ENCODE assay signal across 8 cellular contexts in the genomic region with DNA sequence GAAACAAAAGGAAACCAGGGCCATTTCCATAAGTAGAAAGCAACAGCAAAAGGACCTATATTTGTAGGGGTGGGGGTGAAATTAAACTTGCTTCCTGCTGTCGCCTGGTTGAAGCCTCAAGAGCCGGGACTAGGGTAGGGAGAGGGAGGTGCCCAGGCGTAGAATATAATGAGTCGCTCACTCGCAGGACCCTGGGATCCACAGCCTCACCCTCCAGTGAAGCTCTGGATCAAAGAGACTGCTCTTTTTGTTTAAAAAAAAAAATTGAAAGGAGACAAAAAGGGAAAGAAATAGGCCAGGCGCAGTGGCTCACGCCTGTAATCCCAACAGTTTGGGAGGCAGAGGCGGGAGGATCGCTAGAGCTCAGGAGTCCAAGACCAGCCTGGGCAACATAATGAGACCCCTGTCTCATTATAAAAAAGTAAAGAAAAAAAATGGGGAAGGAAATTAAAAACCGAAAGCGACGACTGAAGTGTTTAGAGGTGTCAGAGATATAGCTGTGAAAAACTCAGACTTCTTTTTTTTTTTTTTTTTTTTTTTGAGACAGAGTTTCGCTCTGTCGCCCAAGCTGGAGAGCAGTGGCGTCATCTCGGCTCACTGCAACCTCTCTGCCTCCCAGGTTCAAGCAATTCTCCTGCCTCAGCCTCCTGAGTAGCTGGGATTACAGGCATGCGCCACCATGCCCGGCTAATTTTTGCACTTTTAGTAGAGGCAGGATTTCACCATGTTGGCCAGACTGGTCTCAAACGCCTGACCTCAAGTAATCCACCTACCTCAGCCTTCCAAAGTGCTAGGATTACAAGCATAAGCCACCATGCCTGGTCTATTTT. TPM values are rescaled to one million over a fixed set of nuclear protein-coding genes. Genes with fewer than 3 reads are reported as not detected.
DNase-seq lines count a peak whose midpoint lies in the region; ATAC-seq and TF ChIP-seq lines count a peak whose summit lies in the region.

No MANE protein-coding gene starts in this region.

- intact Hi-C loops in mammary epithelial cell (cut with micrococcal nuclease) (no loop called here), gastrocnemius medialis (cut with DNase I; ENCODE audit: low total_unique reads) (no loop called here), posterior vena cava (cut with DNase I) (no loop called here)

- H3K27me3 ChIP-seq in mammary epithelial cell (ENCODE audit: insufficient read depth, low read length) = no peaks in the 10 kb centered on the region
- H3K27me3 ChIP-seq in gastrocnemius medialis = no peaks in the 10 kb centered on the region

- CTCF ChIA-PET in mammary epithelial cell (lab: Charles Lee; ENCODE audit: low non-redundant PET) = no interaction called here

- no peaks in the 10 kb centered on the region for H4K20me1 ChIP-seq in mammary epithelial cell (ENCODE audit: insufficient read depth, low read length)

- H3K4me2 ChIP-seq in mammary epithelial cell (ENCODE audit: insufficient read depth, low read depth, low read length) = no peak overlapping the region

- H3K4me3 ChIP-seq in GM12864 (ENCODE audit: low read depth, low read length) (peak overlapping the region; percentile 43), SK-N-MC (no peak overlapping the region), mammary epithelial cell (replicated peaks in 1 of 3; ENCODE audit: insufficient read depth in 1 of 3, low read depth in 2 of 3, low read length in 3 of 3) (no peak overlapping the region), gastrocnemius medialis (peak overlapping the region in 1 of 4 donors; percentile 2)

- peak overlapping the region; percentile 32 for H2AFZ ChIP-seq in mammary epithelial cell (ENCODE audit: low read depth, low read length)

- TF ChIP-seq CTCF in GM12864 (IDR thresholded peaks at IDR 0.05; ENCODE audit: low read depth, low read length, missing control alignments) = no peak
- TF ChIP-seq CTCF in mammary epithelial cell (conservative IDR thresholded peaks at IDR 0.05 in 1 of 2, IDR thresholded peaks at IDR 0.05 in 1 of 2; ENCODE audit: extremely low read depth in 1 of 2, insufficient read depth in 1 of 2, low read depth in 1 of 2, low read length in 2 of 2) = no peak
- TF ChIP-seq CTCF in gastrocnemius medialis (IDR thresholded peaks at IDR 0.05 in 4 of 5, conservative IDR thresholded peaks at IDR 0.05 in 1 of 5) = no peak

- in situ Hi-C loops in mammary epithelial cell (cut with MboI; ENCODE audit: low sequenced_read_pairs in 2 of 2) (no loop called here), gastrocnemius medialis (cut with MboI; ENCODE audit: low sequenced_read_pairs in 4 of 4) (loop anchor here in 1 of 4 donors (25.0 kb wide), 1 partner anchor 483 kb away; a partner anchor contains a TSS)

- H3K9ac ChIP-seq in SK-N-MC (ENCODE audit: insufficient read length) (peak overlapping the region; percentile 62), mammary epithelial cell (ENCODE audit: insufficient read depth, low read length) (no peak overlapping the region)

- no peak for DNase-seq in GM12864 (ENCODE audit: low read depth)
- DNase-seq in SK-N-MC (ENCODE audit: low read depth, low spot score) = no peak
- DNase-seq in mammary epithelial cell = no peak
- DNase-seq in gastrocnemius medialis = no peak
- DNase-seq in middle frontal gyrus (ENCODE audit: extremely low spot score, low spot score) = no peak
- DNase-seq in occipital lobe (lab: John Stamatoyannopoulos, UW) = no peak
- no peak for DNase-seq in posterior vena cava (ENCODE audit: low spot score)

- dilution Hi-C loops in mammary epithelial cell (cut with HindIII; ENCODE audit: low sequenced_read_pairs) = no loop called here

- no TSS peak for BruUV-seq in mammary epithelial cell (replicated peaks; lab: Mats Ljungman, UMichigan)

- ATAC-seq in gastrocnemius medialis (no peak), HG03342 (IDR thresholded peaks at IDR 0.05; ENCODE audit: unreplicated experiment) (no peak)

- no peak overlapping the region for H3K27ac ChIP-seq in SK-N-MC
- no peak overlapping the region for H3K27ac ChIP-seq in mammary epithelial cell (ENCODE audit: insufficient read depth, low read depth, low read length)
- peak overlapping the region; percentile 22 to 63 (median 43) for H3K27ac ChIP-seq in gastrocnemius medialis

- H3K9me3 ChIP-seq in SK-N-MC (ENCODE audit: low read depth, low read length) (no peaks in the 10 kb centered on the region), mammary epithelial cell (replicated peaks; ENCODE audit: insufficient read depth, low read length) (no peaks in the 10 kb centered on the region), gastrocnemius medialis (no peaks in the 10 kb centered on the region)

- no peaks in the 10 kb centered on the region for H3K4me1 ChIP-seq in mammary epithelial cell (ENCODE audit: insufficient read depth, low read length)
- H3K4me1 ChIP-seq in gastrocnemius medialis = peaks cover 3 to 7% of the 10 kb centered on the region in 2 donors

- H3K36me3 ChIP-seq in SK-N-MC (ENCODE audit: insufficient read depth, low read length) (no peaks in the 10 kb centered on the region), mammary epithelial cell (ENCODE audit: insufficient read depth, low read length) (no peaks in the 10 kb centered on the region), gastrocnemius medialis (no peaks in the 10 kb centered on the region)

- TF ChIP-seq POLR2A in gastrocnemius medialis (IDR thresholded peaks at IDR 0.05) = no peak

- 80% methylated on average over 16 of the region's 19 CpGs for WGBS in mammary epithelial cell (ENCODE audit: low coverage, missing lambda C conversion rate)

- no peaks in the 10 kb centered on the region for H3K79me2 ChIP-seq in mammary epithelial cell (ENCODE audit: insufficient read depth, low read length)

RNA-seq across cellular contexts. Expression of a gene that starts 10.9 kb away (rescaled TPM):
- total RNA-seq in mammary epithelial cell (10 to 100 TPM; 19.3 to 35.4 TPM), gastrocnemius medialis (10 to 100 TPM; 22.4 to 49.5 (median 32.6) TPM), occipital lobe (1.2 TPM), posterior vena cava (100 to 1,000 TPM; 195 to 306 TPM)
- 17.5 TPM for polyA plus RNA-seq in mammary epithelial cell
- polyA minus RNA-seq in mammary epithelial cell = 26.7 TPM

RNA-seq across cellular contexts. Expression of a gene that starts 48.8 kb away (rescaled TPM):
- total RNA-seq in mammary epithelial cell = 10 to 100 TPM; 34.0 to 74.4 TPM
- polyA plus RNA-seq in mammary epithelial cell = 108 TPM
- polyA minus RNA-seq in mammary epithelial cell = 67.1 TPM
- total RNA-seq in gastrocnemius medialis = 10 to 100 TPM; 23.9 to 59.2 (median 41.3) TPM
- 26.2 TPM for total RNA-seq in occipital lobe
- total RNA-seq in posterior vena cava = 10 to 100 TPM; 37.4 to 38.7 TPM

Comparison
In these comparisons a context has a peak if more than half of its experiments do, and no peak if none do; other contexts are left out.
1. H3K27ac ChIP-seq: peak in gastrocnemius medialis (4 of 4); none in SK-N-MC (single experiment) and mammary epithelial cell (single experiment).